Comparison of ENCODE assay signal across 9 cellular contexts in the genomic region with DNA sequence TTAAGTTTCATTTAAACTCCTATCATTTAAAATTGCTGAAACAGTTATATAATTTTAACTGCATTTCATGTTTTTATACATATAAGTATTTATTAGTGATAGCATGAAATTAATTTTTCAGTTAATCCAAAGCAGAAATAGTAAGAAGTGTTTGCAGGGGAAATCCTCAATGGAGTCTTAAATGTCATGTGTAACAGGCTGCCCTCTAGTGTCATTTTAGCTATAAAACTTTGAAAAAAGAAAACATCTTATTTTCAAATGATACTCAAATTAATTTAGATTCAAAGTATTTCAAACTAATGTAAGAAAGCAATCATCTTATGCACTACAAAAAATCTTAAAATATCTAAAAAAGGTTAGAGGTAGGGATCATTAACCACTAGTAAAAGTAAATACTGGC. TPM values are rescaled to one million over a fixed set of nuclear protein-coding genes. Genes with fewer than 3 reads are reported as not detected.
DNase-seq lines count a peak whose midpoint lies in the region; ATAC-seq and TF ChIP-seq lines count a peak whose summit lies in the region.
"Had no signal": no experiment of that assay in that cellular context is flagged by ENCODE, and none has a peak within 500 bp of the region (broad histone marks: within the 10 kb centered on the region; RNA-seq: fewer than 3 reads in every experiment).

No MANE protein-coding gene starts in this region.

- H3K27me3 ChIP-seq in Panc1 (ENCODE audit: control insufficient read depth, insufficient read depth, low read length) = no peaks in the 10 kb centered on the region

- no peak overlapping the region for H3K27ac ChIP-seq in Panc1 (ENCODE audit: low read length)

- intact Hi-C loops in Panc1 (cut with micrococcal nuclease; ENCODE audit: unreplicated experiment) = loop anchor here (1.0 kb wide), 1 partner anchor 173 kb away; no protein-coding TSS in a partner anchor
- intact Hi-C loops in left colon (cut with DNase I, micrococcal nuclease) = loop anchor here in 1 of 2 donors (10.0 kb wide), 1 partner anchor 174 kb away; no protein-coding TSS in a partner anchor
- intact Hi-C loops in head of caudate nucleus (cut with DNase I) = loop anchor here (10.0 kb wide), 1 partner anchor 174 kb away; no protein-coding TSS in a partner anchor

- H3K4me1 ChIP-seq in Panc1 (ENCODE audit: control insufficient read depth, insufficient read depth, low read length) = no peaks in the 10 kb centered on the region

- CTCF ChIA-PET in Panc1 (lab: Charles Lee) = interaction anchor here (0.5 kb wide), 1 partner anchor 33 kb away, joined by 12 read pairs; no protein-coding TSS in a partner anchor

- no peaks in the 10 kb centered on the region for H3K36me3 ChIP-seq in Panc1 (ENCODE audit: control insufficient read depth, insufficient read depth, low read length)

- DNase-seq in ACHN (peak; percentile 32), Panc1 (ENCODE audit: low read depth, low spot score) (no peak), fibroblast of the aortic adventitia (ENCODE audit: low read depth) (peak; percentile 58), left colon (no peak), head of caudate nucleus (no peak)
- DNase-seq in stimulated activated CD4-positive, alpha-beta T cell treated with anti-CD3 and anti-CD28 coated beads, Interleukin-2, amount 100 ng/mL, for 48 hours = no peak
- DNase-seq: NCI-H1436 had no signal

- H3K9me3 ChIP-seq in Panc1 (ENCODE audit: control insufficient read depth, insufficient read depth, low read depth, low read length) = no peaks in the 10 kb centered on the region

- TF ChIP-seq CTCF in GM12874 (IDR thresholded peaks at IDR 0.05; ENCODE audit: insufficient read depth, low read depth, low read length) (0 out of 2 replicates have a peak, but pooled peaks have one; percentile 7), Panc1 (IDR thresholded peaks at IDR 0.05) (peak; percentile 30; the same call in 1 of the 2 replicates), fibroblast of the aortic adventitia (IDR thresholded peaks at IDR 0.05; ENCODE audit: insufficient read depth, low read length) (peak; percentile 54)

- ATAC-seq in Panc1 (no peak), left colon (no peak), GM18909 (IDR thresholded peaks at IDR 0.05; ENCODE audit: poor library complexity, unreplicated experiment) (no peak)

- BruUV-seq in Panc1 (replicated peaks; lab: Mats Ljungman, UMichigan) = no TSS peak

- POLR2A ChIA-PET in Panc1 (lab: Charles Lee) = no interaction called here

- in situ Hi-C loops in ACHN (cut with HindIII; ENCODE audit: low pct_ligation_motif_present, low pct_unique_long_range_greater_than_20kb, low sequenced_read_pairs) (no loop called here), Panc1 (cut with HindIII; ENCODE audit: low pct_unique_long_range_greater_than_20kb, low sequenced_read_pairs) (no loop called here)

- H3K4me3 ChIP-seq in Panc1 (ENCODE audit: low read depth in 2 of 2, low read length in 2 of 2) = no peak overlapping the region
- no peak overlapping the region for H3K4me3 ChIP-seq in fibroblast of the aortic adventitia (ENCODE audit: low read depth, low read length)

RNA-seq across cellular contexts. Expression of a gene that starts 27.1 kb away (rescaled TPM):
- total RNA-seq in Panc1 (2021; ENCODE audit: unreplicated experiment) (17.3 TPM), fibroblast of the aortic adventitia (ENCODE audit: low replicate concordance) (11.5 and 21.1 TPM in 2 replicates), left colon (10 to 100 TPM; 37.5 to 41.2 TPM)
- 6.6 TPM for polyA plus RNA-seq in Panc1 (2012; ENCODE audit: insufficient read length)

Comparison
In these comparisons a context has a peak if more than half of its experiments do, and no peak if none do; other contexts are left out.
1. DNase-seq: peak in ACHN (single experiment) and fibroblast of the aortic adventitia (single experiment); none in Panc1 (single experiment), stimulated activated CD4-positive, alpha-beta T cell treated with anti-CD3 and anti-CD28 coated beads, Interleukin-2, amount 100 ng/mL, for 48 hours (0 of 2), left colon (0 of 2) and head of caudate nucleus (0 of 42).
2. Peak in every context shown above with its lines, with median percentiles within 50 percentile points of each other: CTCF ChIP-seq.